ENCODE assay signal across 11 cellular contexts in the genomic region with DNA sequence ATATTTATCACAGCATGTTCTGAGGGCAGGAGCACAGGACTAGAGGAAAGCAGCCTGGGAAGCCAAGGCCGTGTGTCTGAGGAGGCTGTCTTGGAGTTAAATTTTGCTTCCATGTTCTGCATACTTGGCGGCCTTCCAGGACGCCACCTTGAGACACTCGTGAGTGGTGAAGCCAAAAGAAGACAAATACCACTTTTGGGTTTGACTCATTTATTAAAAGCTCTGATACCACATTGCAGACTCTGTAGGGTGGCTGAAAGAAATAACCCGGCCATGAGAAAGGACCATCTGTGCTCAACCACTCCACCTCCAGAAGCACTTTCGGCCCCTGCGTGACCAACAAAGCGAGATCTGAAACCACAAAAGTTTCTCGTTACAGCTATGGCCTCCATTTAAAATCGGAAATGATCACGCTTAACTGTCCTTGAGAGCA.
DNase-seq lines count a peak whose midpoint lies in the region; ATAC-seq lines count a peak whose summit lies in the region.
"Had no signal": no experiment of that assay in that cellular context is flagged by ENCODE, and none has a peak within 500 bp of the region (broad histone marks: within the 10 kb centered on the region; RNA-seq: fewer than 3 reads in every experiment).

No MANE protein-coding gene starts in this region.

- peaks cover 3% of the 10 kb centered on the region for H3K36me3 ChIP-seq in endocrine pancreas (ENCODE audit: control insufficient read depth, insufficient read depth, low read length)
- H3K36me3 ChIP-seq in mesendoderm (ENCODE audit: control insufficient read depth, insufficient read depth, low read length), result peaks cover 6% of the 10 kb centered on the region

- H2AK5ac ChIP-seq in mesendoderm (ENCODE audit: low read length), result no peak overlapping the region

- no peak overlapping the region for H3K27ac ChIP-seq in mesendoderm (ENCODE audit: low read depth, low read length)
- H3K27ac ChIP-seq: HL-60 had no signal

- no peak overlapping the region for H3K56ac ChIP-seq in mesendoderm (ENCODE audit: low read length)

- no peak overlapping the region for H3K4me2 ChIP-seq in mesendoderm (ENCODE audit: low read length)

- no peaks in the 10 kb centered on the region for H3K79me1 ChIP-seq in mesendoderm (ENCODE audit: low read length)

- H3K4me3 ChIP-seq in endocrine pancreas (ENCODE audit: control insufficient read depth, insufficient read depth, low read length) (peak overlapping the region; percentile 66), mesendoderm (ENCODE audit: low read length) (no peak overlapping the region)

- no peaks in the 10 kb centered on the region for H3K79me2 ChIP-seq in mesendoderm (ENCODE audit: control insufficient read depth, insufficient read depth, low read length)

- H3K4me1 ChIP-seq in endocrine pancreas (ENCODE audit: control insufficient read depth, insufficient read depth, low read length) (peaks cover 5% of the 10 kb centered on the region), mesendoderm (ENCODE audit: control insufficient read depth, low read depth, low read length) (no peaks in the 10 kb centered on the region)

- no peak overlapping the region for H3K27ac Mint-ChIP-seq in natural killer cell treated with Interleukin-12 subunit alpha and Interleukin-12 subunit beta and Interleukin-15 and Interleukin-18, amount 100 ng/mL, for 72 hours

- no peak overlapping the region for H3K4me3 Mint-ChIP-seq in natural killer cell treated with Interleukin-12 subunit alpha and Interleukin-12 subunit beta and Interleukin-15 and Interleukin-18, amount 100 ng/mL, for 72 hours

- H3K9ac ChIP-seq in endocrine pancreas (ENCODE audit: control insufficient read depth, insufficient read depth, low read length) (no peak overlapping the region), mesendoderm (ENCODE audit: low read length) (no peak overlapping the region)

- H3K9me3 Mint-ChIP-seq in natural killer cell treated with Interleukin-12 subunit alpha and Interleukin-12 subunit beta and Interleukin-15 and Interleukin-18, amount 100 ng/mL, for 72 hours, result no peaks in the 10 kb centered on the region

- H4K8ac ChIP-seq in mesendoderm (ENCODE audit: low read depth, low read length), result no peak overlapping the region

- peaks cover 29% of the 10 kb centered on the region for H3K36me3 Mint-ChIP-seq in natural killer cell treated with Interleukin-12 subunit alpha and Interleukin-12 subunit beta and Interleukin-15 and Interleukin-18, amount 100 ng/mL, for 72 hours

- no peak overlapping the region for H2BK120ac ChIP-seq in mesendoderm (ENCODE audit: low read depth, low read length)

- no peak overlapping the region for H3K23ac ChIP-seq in mesendoderm (ENCODE audit: low read length)

- ATAC-seq in GM18907 (IDR thresholded peaks at IDR 0.05; ENCODE audit: unreplicated experiment), result peak; percentile 94
- ATAC-seq in GM21737 (IDR thresholded peaks at IDR 0.05; ENCODE audit: unreplicated experiment), result peak; percentile 89
- ATAC-seq in HG03442 (IDR thresholded peaks at IDR 0.05; ENCODE audit: unreplicated experiment), result peak; percentile 97
- no peak for ATAC-seq in natural killer cell treated with Interleukin-12 subunit alpha and Interleukin-12 subunit beta and Interleukin-15 and Interleukin-18, amount 100 ng/mL, for 72 hours

- no peak for DNase-seq in activated naive CD4-positive, alpha-beta T cell (lab: John Stamatoyannopoulos, UW)
- no peak for DNase-seq in natural killer cell treated with Interleukin-12 subunit alpha and Interleukin-12 subunit beta and Interleukin-15 and Interleukin-18, amount 100 ng/mL, for 72 hours (ENCODE audit: low spot score)
- DNase-seq in mesendoderm (no peak), OCI-M1 (lab: John Stamatoyannopoulos, UW) (no peak)
- DNase-seq: activated gamma-delta T cell, NCI-H526 had no signal

- no peak overlapping the region for H4K5ac ChIP-seq in mesendoderm (ENCODE audit: low read length)

- H3K27me3 ChIP-seq in endocrine pancreas (ENCODE audit: control insufficient read depth, insufficient read depth, low read length) (no peaks in the 10 kb centered on the region), mesendoderm (ENCODE audit: insufficient read depth, low read length, poor library complexity) (no peaks in the 10 kb centered on the region)

- no peak overlapping the region for H2BK5ac ChIP-seq in mesendoderm (ENCODE audit: low read length)

- H3K4ac ChIP-seq in mesendoderm (ENCODE audit: low read depth, low read length), result no peak overlapping the region

- H3K9me3 ChIP-seq in endocrine pancreas (ENCODE audit: control insufficient read depth, low read length), result no peaks in the 10 kb centered on the region

- no peaks in the 10 kb centered on the region for H3K27me3 Mint-ChIP-seq in natural killer cell treated with Interleukin-12 subunit alpha and Interleukin-12 subunit beta and Interleukin-15 and Interleukin-18, amount 100 ng/mL, for 72 hours

- no peak overlapping the region for H3K18ac ChIP-seq in mesendoderm (ENCODE audit: low read length)

- no peaks in the 10 kb centered on the region for H3K4me1 Mint-ChIP-seq in natural killer cell treated with Interleukin-12 subunit alpha and Interleukin-12 subunit beta and Interleukin-15 and Interleukin-18, amount 100 ng/mL, for 72 hours (ENCODE audit: low read depth in 2 of 2)

- no peak overlapping the region for H2BK15ac ChIP-seq in mesendoderm (replicated peaks; ENCODE audit: low read depth)

- WGBS in mesendoderm (ENCODE audit: extremely low coverage, insufficient coverage, low lambda C conversion rate), result no CpG with 5 or more reads among the region's 11 CpGs

Comparison
In these comparisons a context has a peak if more than half of its experiments do, and no peak if none do; other contexts are left out.
1. ATAC-seq: peak in GM18907 (single experiment), GM21737 (single experiment) and HG03442 (single experiment); none in natural killer cell treated with Interleukin-12 subunit alpha and Interleukin-12 subunit beta and Interleukin-15 and Interleukin-18, amount 100 ng/mL, for 72 hours (0 of 2).